29 cellular contexts compared by ENCODE assay signal in the genomic region with DNA sequence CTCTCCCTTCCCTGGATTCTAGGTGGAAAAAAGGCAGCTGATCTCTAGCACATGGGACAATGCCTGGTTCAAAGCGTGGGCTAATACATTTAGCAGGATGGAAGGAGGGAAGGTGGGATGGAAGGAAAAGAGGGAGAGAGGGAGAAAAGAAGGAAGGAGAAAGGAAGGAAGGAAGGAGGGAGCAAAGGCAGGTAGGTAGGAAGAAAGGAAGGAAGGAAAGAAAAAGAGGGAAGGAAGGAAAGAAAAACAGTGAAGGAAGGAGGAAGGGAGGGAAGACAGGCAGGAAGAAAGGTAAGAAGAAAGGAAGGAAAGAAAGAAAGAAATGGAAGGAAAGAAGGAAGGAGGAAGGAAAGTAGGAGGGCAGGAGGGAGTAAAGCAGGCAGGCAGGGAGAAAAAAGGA. TPM values are rescaled to one million over a fixed set of nuclear protein-coding genes. Genes with fewer than 3 reads are reported as not detected.
DNase-seq lines count a peak whose midpoint lies in the region; ATAC-seq, FAIRE-seq and TF ChIP-seq lines count a peak whose summit lies in the region.
"Had no signal": no experiment of that assay in that cellular context is flagged by ENCODE, and none has a peak within 500 bp of the region (broad histone marks: within the 10 kb centered on the region; RNA-seq: fewer than 3 reads in every experiment).

No MANE protein-coding gene starts in this region.

- intact Hi-C loops in HepG2 (cut with micrococcal nuclease; ENCODE audit: unreplicated experiment) (no loop called here), right lobe of liver (cut with DNase I) (no loop called here), gastrocnemius medialis (cut with DNase I; ENCODE audit: low total_unique reads) (no loop called here)

- no peak overlapping the region for H3K27ac Mint-ChIP-seq in WTC11
- H3K27ac Mint-ChIP-seq: CD4-positive, CD25-positive, alpha-beta regulatory T cell; IgD-negative memory B cell had no signal

- H3K4me3 ChIP-seq in HepG2 (replicated peaks in 1 of 3; ENCODE audit: insufficient read depth in 1 of 3, low read depth in 2 of 3, low read length in 3 of 3) (no peak overlapping the region), right lobe of liver (no peak overlapping the region), mesendoderm (ENCODE audit: low read length) (no peak overlapping the region), gastrocnemius medialis (no peak overlapping the region)
- H3K4me3 ChIP-seq: BLaER1, GM23248 had no signal

- BruUV-seq in HepG2 (replicated peaks; lab: Mats Ljungman, UMichigan) = no TSS peak

- TF ChIP-seq POLR2A in HepG2 (IDR thresholded peaks at IDR 0.05; ENCODE audit: insufficient read depth in 1 of 2, low read depth in 2 of 2, low read length in 2 of 2) = no peak
- no peak for TF ChIP-seq POLR2A in right lobe of liver (IDR thresholded peaks at IDR 0.05)
- no peak for TF ChIP-seq POLR2A in gastrocnemius medialis (IDR thresholded peaks at IDR 0.05)

- DNase-seq in HepG2 (ENCODE audit: low spot score) (no peak), right lobe of liver (no peak), WTC11 (ENCODE audit: low spot score) (no peak), mesendoderm (no peak), NCI-H1092 treated with DMSO at 0.1 percent for 48 hours (lab: John Stamatoyannopoulos, UW) (no peak), dedifferentiated amniotic fluid mesenchymal stem cell (ENCODE audit: extremely low spot score) (no peak), gastrocnemius medialis (no peak)
- DNase-seq: CD4-positive, CD25-positive, alpha-beta regulatory T cell; GM23248; HCEC 1CT; MM.1S; NCI-H1417 treated with DMSO at 0.1 percent for 48 hours; NCI-H1694 treated with DMSO at 0.1 percent for 48 hours; NCI-H2081; NCI-H2171; NCI-H226; NCI-H510A; NCI-H69; SHP77 treated with DMSO at 0.1 percent for 48 hours; SW 1271 had no signal

- no peak overlapping the region for H3K27ac ChIP-seq in HepG2 (ENCODE audit: extremely low read length, insufficient read depth, low read length)
- no peak overlapping the region for H3K27ac ChIP-seq in right lobe of liver
- H3K27ac ChIP-seq in mesendoderm (ENCODE audit: low read depth, low read length) = no peak overlapping the region
- no peak overlapping the region for H3K27ac ChIP-seq in gastrocnemius medialis
- H3K27ac ChIP-seq: BLaER1, GM23248, HL-60, KMS-11 had no signal

- POLR2A ChIA-PET in HepG2 (lab: Yijun Ruan, JAX) (no interaction called here), WTC11 (lab: Charles Lee) (no interaction called here)

- peak overlapping the region; percentile 45 for H3K56ac ChIP-seq in mesendoderm (ENCODE audit: low read length)

- H2BK120ac ChIP-seq in mesendoderm (ENCODE audit: low read depth, low read length) = no peak overlapping the region

- FAIRE-seq in HepG2 (lab: Jason Lieb, UNC) = no peak
- FAIRE-seq: D721Med, GM18507 had no signal

- H3K9me3 ChIP-seq in HepG2 (ENCODE audit: low read length) (no peaks in the 10 kb centered on the region), right lobe of liver (no peaks in the 10 kb centered on the region), gastrocnemius medialis (no peaks in the 10 kb centered on the region)
- H3K9me3 ChIP-seq: BLaER1 had no signal

- WGBS in HepG2 (ENCODE audit: low lambda C conversion rate) = 27% methylated on average over 1 of the region's 1 CpG
- WGBS in right lobe of liver (ENCODE audit: insufficient coverage, low coverage, low lambda C conversion rate, missing lambda C conversion rate) = 64% methylated on average over 1 of the region's 1 CpG
- WGBS in mesendoderm (ENCODE audit: extremely low coverage, insufficient coverage, low lambda C conversion rate) = no CpG with 5 or more reads among the region's 1 CpG

- no peak for TF ChIP-seq EP300 in HepG2 (IDR thresholded peaks at IDR 0.05; ENCODE audit: low read depth in 2 of 2, low read length in 2 of 2)
- no peak for TF ChIP-seq EP300 in HepG2 (CRISPR knock-in tag; IDR thresholded peaks at IDR 0.05; ENCODE audit: borderline replicate concordance)

- no peaks in the 10 kb centered on the region for H3K79me1 ChIP-seq in mesendoderm (ENCODE audit: low read length)

- ATAC-seq in HepG2 = no peak
- no peak for ATAC-seq in right lobe of liver
- no peak for ATAC-seq in WTC11
- ATAC-seq in gastrocnemius medialis = no peak
- ATAC-seq: Panc1 had no signal

- no peak for TF ChIP-seq RAD21 in HepG2 (CRISPR knock-in tag; IDR thresholded peaks at IDR 0.05)

- no peak overlapping the region for H3K9ac ChIP-seq in HepG2 (ENCODE audit: insufficient read depth, low read depth, low read length)
- peak overlapping the region; percentile 3 for H3K9ac ChIP-seq in mesendoderm (ENCODE audit: low read length)
- H3K9ac ChIP-seq: BLaER1, GM23248, KMS-11 had no signal

- H4K8ac ChIP-seq in mesendoderm (ENCODE audit: low read depth, low read length) = no peak overlapping the region

- no peaks in the 10 kb centered on the region; the same call in 1 of the 2 replicates for H3K27me3 Mint-ChIP-seq in WTC11 (ENCODE audit: low read depth)
- H3K27me3 Mint-ChIP-seq: CD4-positive, CD25-positive, alpha-beta regulatory T cell had no signal

- H3K4ac ChIP-seq in mesendoderm (ENCODE audit: low read depth, low read length) = no peak overlapping the region

- no peak overlapping the region for H2BK15ac ChIP-seq in mesendoderm (replicated peaks; ENCODE audit: low read depth)

- no peak overlapping the region for H2BK5ac ChIP-seq in mesendoderm (ENCODE audit: low read length)

- H3K4me1 ChIP-seq in HepG2 (ENCODE audit: insufficient read depth, low read length) (no peaks in the 10 kb centered on the region), right lobe of liver (no peaks in the 10 kb centered on the region), mesendoderm (ENCODE audit: control insufficient read depth, low read depth, low read length) (peaks cover 9% of the 10 kb centered on the region), gastrocnemius medialis (peaks cover 4 to 5% of the 10 kb centered on the region in 2 donors)

- H3K23ac ChIP-seq in mesendoderm (ENCODE audit: low read length) = no peak overlapping the region

- H3K18ac ChIP-seq in mesendoderm (ENCODE audit: low read length) = no peak overlapping the region

- H3K4me3 Mint-ChIP-seq in WTC11 = no peak overlapping the region
- H3K4me3 Mint-ChIP-seq: CD4-positive, CD25-positive, alpha-beta regulatory T cell; IgD-negative memory B cell had no signal

- H3K9me3 Mint-ChIP-seq in WTC11 = peaks cover 4% of the 10 kb centered on the region
- H3K9me3 Mint-ChIP-seq: IgD-negative memory B cell had no signal

- H3K36me3 Mint-ChIP-seq in WTC11 = no peaks in the 10 kb centered on the region
- H3K36me3 Mint-ChIP-seq: CD4-positive, CD25-positive, alpha-beta regulatory T cell; IgD-negative memory B cell had no signal

- no peak overlapping the region for H2AK5ac ChIP-seq in mesendoderm (ENCODE audit: low read length)

- H2AFZ ChIP-seq in HepG2 (ENCODE audit: low read length) = no peak overlapping the region
- H2AFZ ChIP-seq: GM23248 had no signal

- peaks cover 62% of the 10 kb centered on the region for H3K4me1 Mint-ChIP-seq in WTC11
- H3K4me1 Mint-ChIP-seq: CD4-positive, CD25-positive, alpha-beta regulatory T cell; IgD-negative memory B cell had no signal

- no peaks in the 10 kb centered on the region for H3K79me2 ChIP-seq in HepG2 (ENCODE audit: insufficient read depth, low read length)
- H3K79me2 ChIP-seq in mesendoderm (ENCODE audit: control insufficient read depth, insufficient read depth, low read length) = no peaks in the 10 kb centered on the region

- CTCF ChIA-PET in HepG2 (lab: Yijun Ruan, JAX; ENCODE audit: low intra/inter-chr PET ratio, low total read pairs) = no interaction called here
- CTCF ChIA-PET in WTC11 (lab: Charles Lee) = no interaction called here

- no peak for TF ChIP-seq CTCF in HepG2 (CRISPR knock-in tag; IDR thresholded peaks at IDR 0.05)
- TF ChIP-seq CTCF in right lobe of liver (IDR thresholded peaks at IDR 0.05) = no peak
- no peak for TF ChIP-seq CTCF in WTC11 (IDR thresholded peaks at IDR 0.05)
- no peak for TF ChIP-seq CTCF in gastrocnemius medialis (IDR thresholded peaks at IDR 0.05 in 4 of 5, conservative IDR thresholded peaks at IDR 0.05 in 1 of 5)

- H4K5ac ChIP-seq in mesendoderm (ENCODE audit: low read length) = no peak overlapping the region

- in situ Hi-C loops in HepG2 (cut with HindIII; ENCODE audit: extremely low pct_ligation_motif_present, low pct_unique_long_range_greater_than_20kb) (no loop called here), gastrocnemius medialis (cut with MboI; ENCODE audit: low sequenced_read_pairs in 4 of 4) (no loop called here)

- H3K27me3 ChIP-seq in HepG2 (ENCODE audit: control insufficient read depth in 1 of 2, insufficient read depth in 2 of 2, low read length in 2 of 2) (peaks cover 0 to 3% of the 10 kb centered on the region in 2 experiments; a peak in 2 of 5 replicates), right lobe of liver (no peaks in the 10 kb centered on the region), mesendoderm (ENCODE audit: insufficient read depth, low read length, poor library complexity) (no peaks in the 10 kb centered on the region), gastrocnemius medialis (peaks cover 0 to 3% (median 0%) of the 10 kb centered on the region in 3 donors)
- H3K27me3 ChIP-seq: BLaER1 had no signal

- H3K36me3 ChIP-seq in HepG2 (replicated peaks in 1 of 2; ENCODE audit: control insufficient read depth in 1 of 2, insufficient read depth in 2 of 2, low read length in 2 of 2) (no peaks in the 10 kb centered on the region), right lobe of liver (no peaks in the 10 kb centered on the region), mesendoderm (ENCODE audit: control insufficient read depth, insufficient read depth, low read length) (no peaks in the 10 kb centered on the region), gastrocnemius medialis (no peaks in the 10 kb centered on the region)
- H3K36me3 ChIP-seq: BLaER1 had no signal

- H3K4me2 ChIP-seq in HepG2 (ENCODE audit: low read depth, low read length) (no peak overlapping the region), mesendoderm (ENCODE audit: low read length) (no peak overlapping the region)
- H3K4me2 ChIP-seq: BLaER1, KMS-11 had no signal

- no peaks in the 10 kb centered on the region for H4K20me1 ChIP-seq in HepG2 (ENCODE audit: insufficient read depth, low read length)
- H4K20me1 ChIP-seq: BLaER1 had no signal

RNA-seq across cellular contexts. Expression of gene PALM2AKAP2, which starts 12.2 kb away (rescaled TPM):
- total RNA-seq in HepG2 (2016; rRNA removed; fragmentation: Illumina TruSeq; extraction: Trizol) = 1.5 and 1.8 TPM in 2 replicates
- total RNA-seq in HepG2 (2016; cell fraction: cytosol; rRNA removed; fragmentation: Illumina TruSeq; extraction: Trizol; ENCODE audit: low read depth) = 0.18 TPM in 1 of 2 replicates, not detected in the other
- 1.1 and 1.7 TPM in 2 replicates for total RNA-seq in HepG2 (2016; cell fraction: insoluble cytoplasmic fraction; rRNA removed; fragmentation: Illumina TruSeq; extraction: Trizol)
- 0.56 and 1.2 TPM in 2 replicates for total RNA-seq in HepG2 (2016; cell fraction: membrane; rRNA removed; fragmentation: Illumina TruSeq; extraction: Trizol)
- 0.34 and 0.87 TPM in 2 replicates for total RNA-seq in HepG2 (2016; cell fraction: nucleus; rRNA removed; fragmentation: Illumina TruSeq; extraction: Trizol)
- polyA plus RNA-seq in HepG2 (2011; rRNA removed) = 0.14 and 0.25 TPM in 2 replicates
- polyA plus RNA-seq in HepG2 (2011; cell fraction: cytosol; rRNA removed) = 0.11 and 0.24 TPM in 2 replicates
- polyA plus RNA-seq in HepG2 (2011; cell fraction: nucleus; rRNA removed) = 0.16 and 0.31 TPM in 2 replicates
- 0.63 and 0.75 TPM in 2 replicates for polyA plus RNA-seq in HepG2 (2012)
- not detected in 2 replicates for polyA plus RNA-seq in HepG2 (2016; cell fraction: cytosol; fragmentation: Illumina TruSeq; extraction: Trizol; ENCODE audit: low read depth)
- 0.19 TPM in 1 of 2 replicates, not detected in the other for polyA plus RNA-seq in HepG2 (2016; cell fraction: insoluble cytoplasmic fraction; fragmentation: Illumina TruSeq; extraction: Trizol; ENCODE audit: low read depth)
- polyA plus RNA-seq in HepG2 (2016; cell fraction: membrane; fragmentation: Illumina TruSeq; extraction: Trizol; ENCODE audit: low read depth) = not detected in 2 replicates
- 0.26 and 0.41 TPM in 2 replicates for polyA plus RNA-seq in HepG2 (2016; cell fraction: nucleus; fragmentation: Illumina TruSeq; extraction: Trizol; ENCODE audit: insufficient read depth, low read depth)
- 0.04 TPM in 1 of 2 replicates, not detected in the other for polyA minus RNA-seq in HepG2 (2011; rRNA and poly(A)+ RNA removed; ENCODE audit: low replicate concordance)
- 0.20 and 0.88 TPM in 2 replicates for polyA minus RNA-seq in HepG2 (2011; cell fraction: cytosol; rRNA and poly(A)+ RNA removed)
- polyA minus RNA-seq in HepG2 (2011; cell fraction: nucleus; rRNA and poly(A)+ RNA removed) = 0.87 and 1.5 TPM in 2 replicates
- total RNA-seq in right lobe of liver = 10 to 100 TPM; 26.4 to 50.3 (median 32.2) TPM
- total RNA-seq in WTC11 (2021) = 7.0 to 7.3 TPM (median 7.2 TPM) in 3 replicates
- polyA plus RNA-seq in mesendoderm (2013, experiment 1 of 2) = 5.6 TPM
- polyA plus RNA-seq in mesendoderm (2013, experiment 2 of 2) = 5.7 TPM
- total RNA-seq in gastrocnemius medialis = 1 to 10 TPM in 2 of 4 donors, under 1 TPM in 2; 0.15 to 1.4 (median 1.0) TPM
- total RNA-seq: G401, OCI-LY7 had no signal

Comparison
In these comparisons a context has a peak if more than half of its experiments do, and no peak if none do; other contexts are left out.
1. Of the 50 proteins assayed by ChIP-seq in both HepG2 and WTC11: peak only in HepG2: none; only in WTC11: none; in both: ZNF512; in neither: 49.